10 cellular contexts compared by ENCODE assay signal in genomic region chr18:70044626-70045025, GRCh38.
DNase-seq lines count a peak whose midpoint lies in the region; ATAC-seq and TF ChIP-seq lines count a peak whose summit lies in the region.
"Had no signal": no experiment of that assay in that cellular context is flagged by ENCODE, and none has a peak within 500 bp of the region (broad histone marks: within the 10 kb centered on the region; RNA-seq: fewer than 3 reads in every experiment).

No MANE protein-coding gene starts in this region.

- no peak overlapping the region for H3K4me3 ChIP-seq in A673 (ENCODE audit: low read depth, low read length, poor library complexity, severe bottlenecking)
- no peak overlapping the region for H3K4me3 ChIP-seq in HCT116 (replicated peaks in 1 of 2; ENCODE audit: low read depth in 1 of 2, low read length in 2 of 2)
- H3K4me3 ChIP-seq in H7 (ENCODE audit: insufficient read depth, low read depth, low read length) = no peak overlapping the region
- H3K4me3 ChIP-seq: lower lobe of right lung had no signal

- peak overlapping the region; percentile 66 for H3K27ac Mint-ChIP-seq in activated naive CD8-positive, alpha-beta T cell treated with anti-CD3 and anti-CD28 coated beads, Interleukin-2, amount 50 U/mL, for 24 hours
- no peak overlapping the region for H3K27ac Mint-ChIP-seq in naive thymus-derived CD8-positive, alpha-beta T cell

- no peaks in the 10 kb centered on the region for H3K9me3 Mint-ChIP-seq in activated naive CD8-positive, alpha-beta T cell treated with anti-CD3 and anti-CD28 coated beads, Interleukin-2, amount 50 U/mL, for 24 hours
- H3K9me3 Mint-ChIP-seq in naive thymus-derived CD8-positive, alpha-beta T cell = no peaks in the 10 kb centered on the region

- H3K36me3 ChIP-seq in A673 (ENCODE audit: insufficient read depth, low read length, poor library complexity, severe bottlenecking) (no peaks in the 10 kb centered on the region), HCT116 (ENCODE audit: control insufficient read depth in 1 of 2, insufficient read depth in 2 of 2, low read length in 2 of 2) (no peaks in the 10 kb centered on the region), H7 (replicated peaks; ENCODE audit: control insufficient read depth, insufficient read depth, low read length) (no peaks in the 10 kb centered on the region)
- H3K36me3 ChIP-seq: lower lobe of right lung had no signal

- H3K9me2 ChIP-seq in HCT116 (ENCODE audit: insufficient read depth) = no peaks in the 10 kb centered on the region

- CTCF ChIA-PET in A673 (lab: Charles Lee) (no interaction called here), HCT116 (lab: Charles Lee) (no interaction called here)

- intact Hi-C loops in A673 (cut with micrococcal nuclease; ENCODE audit: unreplicated experiment) = no loop called here
- intact Hi-C loops in HCT116 (cut with micrococcal nuclease) = no loop called here

- RAD21 ChIA-PET in HCT116 (lab: Charles Lee; ENCODE audit: low non-redundant PET in 1 of 2, low total read pairs in 2 of 2, uncharacterized antibody in 2 of 2, unreplicated experiment in 2 of 2) = no interaction called here

- no TSS peak for BruUV-seq in A673 (replicated peaks; lab: Mats Ljungman, UMichigan)
- no TSS peak for BruUV-seq in HCT116 (replicated peaks; lab: Mats Ljungman, UMichigan)

- TF ChIP-seq POLR2A in HCT116 (IDR thresholded peaks at IDR 0.05; ENCODE audit: borderline replicate concordance, extremely low read depth, insufficient read depth, insufficient read length) = no peak

- peaks cover 31% of the 10 kb centered on the region for H3K36me3 Mint-ChIP-seq in activated naive CD8-positive, alpha-beta T cell treated with anti-CD3 and anti-CD28 coated beads, Interleukin-2, amount 50 U/mL, for 24 hours (ENCODE audit: low read depth)
- peaks cover 8 to 34% (median 28%) of the 10 kb centered on the region in 3 donors for H3K36me3 Mint-ChIP-seq in naive thymus-derived CD8-positive, alpha-beta T cell

- no peak overlapping the region for H3K9ac ChIP-seq in HCT116 (ENCODE audit: low read length)

- TF ChIP-seq CTCF in A673 (conservative IDR thresholded peaks at IDR 0.05; ENCODE audit: low read depth, low read length) (no peak), HCT116 (IDR thresholded peaks at IDR 0.05 in 2 of 3, conservative IDR thresholded peaks at IDR 0.05 in 1 of 3; ENCODE audit: borderline replicate concordance in 1 of 3, insufficient read depth in 1 of 3, low read depth in 2 of 3, low read length in 2 of 3) (no peak)

- no peaks in the 10 kb centered on the region for H4K20me1 ChIP-seq in HCT116 (ENCODE audit: insufficient read depth)

- DNase-seq in A673 (ENCODE audit: low spot score) (peak; percentile 53), HCT116 (ENCODE audit: low read depth, low spot score) (peak; percentile 37), hepatic stellate cell (ENCODE audit: low spot score) (peak; percentile 79), H7 (no peak), midbrain (lab: John Stamatoyannopoulos, UW) (no peak)
- DNase-seq in activated naive CD8-positive, alpha-beta T cell treated with anti-CD3 and anti-CD28 coated beads, Interleukin-2, amount 50 U/mL, for 24 hours = no peak
- no peak for DNase-seq in naive thymus-derived CD8-positive, alpha-beta T cell
- no peak for DNase-seq in central memory CD4-positive, alpha-beta T cell
- DNase-seq: lower lobe of right lung, small intestine had no signal

- H3K9me3 ChIP-seq in A673 (ENCODE audit: low read depth, low read length, poor library complexity, severe bottlenecking) (no peaks in the 10 kb centered on the region), HCT116 (ENCODE audit: control insufficient read depth in 1 of 2, insufficient read depth in 1 of 2, low read depth in 1 of 2, low read length in 2 of 2) (no peaks in the 10 kb centered on the region)
- H3K9me3 ChIP-seq: lower lobe of right lung had no signal

- H3K27me3 Mint-ChIP-seq in activated naive CD8-positive, alpha-beta T cell treated with anti-CD3 and anti-CD28 coated beads, Interleukin-2, amount 50 U/mL, for 24 hours = no peaks in the 10 kb centered on the region
- no peaks in the 10 kb centered on the region for H3K27me3 Mint-ChIP-seq in naive thymus-derived CD8-positive, alpha-beta T cell

- no peak for TF ChIP-seq RAD21 in HCT116 (IDR thresholded peaks at IDR 0.05; ENCODE audit: low read depth)

- H3K4me2 ChIP-seq in HCT116 (ENCODE audit: low read length) = peak overlapping the region; percentile 21

- no peak overlapping the region for H3K4me3 Mint-ChIP-seq in activated naive CD8-positive, alpha-beta T cell treated with anti-CD3 and anti-CD28 coated beads, Interleukin-2, amount 50 U/mL, for 24 hours
- H3K4me3 Mint-ChIP-seq in naive thymus-derived CD8-positive, alpha-beta T cell = no peak overlapping the region

- no peak for ATAC-seq in HCT116
- ATAC-seq in activated naive CD8-positive, alpha-beta T cell treated with anti-CD3 and anti-CD28 coated beads, Interleukin-2, amount 50 U/mL, for 24 hours = peak; percentile 99
- ATAC-seq in naive thymus-derived CD8-positive, alpha-beta T cell = no peak
- ATAC-seq: lower lobe of right lung had no signal

- H2AFZ ChIP-seq in HCT116 (ENCODE audit: low read depth, low read length, poor library complexity, severe bottlenecking) = no peak overlapping the region

- H3K27ac ChIP-seq in A673 (ENCODE audit: low read depth, low read length, poor library complexity, severe bottlenecking) = no peak overlapping the region
- H3K27ac ChIP-seq in HCT116 (ENCODE audit: low read depth, low read length) = no peak overlapping the region
- H3K27ac ChIP-seq: lower lobe of right lung had no signal

- POLR2A ChIA-PET in A673 (lab: Charles Lee; ENCODE audit: low non-redundant PET) (no interaction called here), HCT116 (lab: Charles Lee) (no interaction called here)
- POLR2A ChIA-PET in naive thymus-derived CD8-positive, alpha-beta T cell (lab: Charles Lee) = interaction anchor here (0.6 kb wide), 1 partner anchor 94 kb away, joined by 4 read pairs; no protein-coding TSS in a partner anchor

- H3K79me2 ChIP-seq in HCT116 (ENCODE audit: insufficient read depth, low read length) = no peaks in the 10 kb centered on the region; the same call in 1 of the 2 replicates

- H3K27me3 ChIP-seq in A673 (replicated peaks; ENCODE audit: insufficient read depth, low read depth, low read length, poor library complexity) (no peaks in the 10 kb centered on the region), HCT116 (ENCODE audit: insufficient read depth, low read length) (no peaks in the 10 kb centered on the region), H7 (ENCODE audit: control insufficient read depth, insufficient read depth, low read length) (no peaks in the 10 kb centered on the region)

- H3K4me1 Mint-ChIP-seq in activated naive CD8-positive, alpha-beta T cell treated with anti-CD3 and anti-CD28 coated beads, Interleukin-2, amount 50 U/mL, for 24 hours = peaks cover 7% of the 10 kb centered on the region
- peaks cover 0 to 2% (median 0%) of the 10 kb centered on the region in 4 donors for H3K4me1 Mint-ChIP-seq in naive thymus-derived CD8-positive, alpha-beta T cell

- no peaks in the 10 kb centered on the region for H3K4me1 ChIP-seq in A673 (ENCODE audit: insufficient read depth, low read length, poor library complexity, severe bottlenecking)
- H3K4me1 ChIP-seq in HCT116 (ENCODE audit: control insufficient read depth in 1 of 2, insufficient read depth in 2 of 2, low read length in 2 of 2) = peaks cover 0 to 8% of the 10 kb centered on the region in 2 experiments; a peak in 2 of 4 replicates
- H3K4me1 ChIP-seq: lower lobe of right lung had no signal

TF ChIP-seq in HCT116, 20 proteins besides CTCF, POLR2A, EP300 and RAD21 (continues in another document):
- TF ChIP-seq, protein P1, sequence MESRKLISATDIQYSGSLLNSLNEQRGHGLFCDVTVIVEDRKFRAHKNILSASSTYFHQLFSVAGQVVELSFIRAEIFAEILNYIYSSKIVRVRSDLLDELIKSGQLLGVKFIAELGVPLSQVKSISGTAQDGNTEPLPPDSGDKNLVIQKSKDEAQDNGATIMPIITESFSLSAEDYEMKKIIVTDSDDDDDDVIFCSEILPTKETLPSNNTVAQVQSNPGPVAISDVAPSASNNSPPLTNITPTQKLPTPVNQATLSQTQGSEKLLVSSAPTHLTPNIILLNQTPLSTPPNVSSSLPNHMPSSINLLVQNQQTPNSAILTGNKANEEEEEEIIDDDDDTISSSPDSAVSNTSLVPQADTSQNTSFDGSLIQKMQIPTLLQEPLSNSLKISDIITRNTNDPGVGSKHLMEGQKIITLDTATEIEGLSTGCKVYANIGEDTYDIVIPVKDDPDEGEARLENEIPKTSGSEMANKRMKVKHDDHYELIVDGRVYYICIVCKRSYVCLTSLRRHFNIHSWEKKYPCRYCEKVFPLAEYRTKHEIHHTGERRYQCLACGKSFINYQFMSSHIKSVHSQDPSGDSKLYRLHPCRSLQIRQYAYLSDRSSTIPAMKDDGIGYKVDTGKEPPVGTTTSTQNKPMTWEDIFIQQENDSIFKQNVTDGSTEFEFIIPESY (IDR thresholded peaks at IDR 0.05; ENCODE audit: extremely low read depth, insufficient replicate concordance, low read length) = no peak
- TF ChIP-seq EGR1 (IDR thresholded peaks at IDR 0.05; ENCODE audit: low read depth) = no peak
- peak; percentile 56 for TF ChIP-seq SP1 (IDR thresholded peaks at IDR 0.05; ENCODE audit: low read depth)
- TF ChIP-seq ZFX (IDR thresholded peaks at IDR 0.05) = no peak
- no peak for TF ChIP-seq ZNF274 (IDR thresholded peaks at IDR 0.05; ENCODE audit: low read depth, low read length)
- no peak for TF ChIP-seq SIN3A (IDR thresholded peaks at IDR 0.05; ENCODE audit: low read depth)
- TF ChIP-seq TCF7L2 (IDR thresholded peaks at IDR 0.05; ENCODE audit: borderline replicate concordance, extremely low read depth, insufficient read depth, insufficient read length) = no peak
- peak; percentile 50; the same call in 1 of the 2 replicates for TF ChIP-seq SRF (IDR thresholded peaks at IDR 0.05; ENCODE audit: low read depth)
- TF ChIP-seq FOSL1 (IDR thresholded peaks at IDR 0.05; ENCODE audit: low read depth) = peak; percentile 59
- peak; percentile 50 for TF ChIP-seq JUND (IDR thresholded peaks at IDR 0.05)
- TF ChIP-seq CEBPB (IDR thresholded peaks at IDR 0.05; ENCODE audit: low read depth) = peak; percentile 81
- TF ChIP-seq YY1 (IDR thresholded peaks at IDR 0.05; ENCODE audit: extremely low read depth, insufficient replicate concordance, low read depth, low read length) = no peak
- TF ChIP-seq EZH2phosphoT487 (IDR thresholded peaks at IDR 0.05; ENCODE audit: borderline replicate concordance) = no peak
- TF ChIP-seq CBX3 (IDR thresholded peaks at IDR 0.05; ENCODE audit: low read depth) = peak; percentile 58; the same call in 1 of the 2 replicates

Comparison
In these comparisons a context has a peak if more than half of its experiments do, and no peak if none do; other contexts are left out.
1. DNase-seq: peak in A673 (single experiment), HCT116 (single experiment) and hepatic stellate cell (single experiment); none in activated naive CD8-positive, alpha-beta T cell treated with anti-CD3 and anti-CD28 coated beads, Interleukin-2, amount 50 U/mL, for 24 hours (single experiment), H7 (single experiment), midbrain (single experiment), naive thymus-derived CD8-positive, alpha-beta T cell (0 of 10) and central memory CD4-positive, alpha-beta T cell (single experiment).